ENCODE assay signal across 8 cellular contexts in genomic region chr1:11967028-11967547, GRCh38. TPM values are rescaled to one million over a fixed set of nuclear protein-coding genes. Genes with fewer than 3 reads are reported as not detected.
DNase-seq lines count a peak whose midpoint lies in the region; ATAC-seq, FAIRE-seq and TF ChIP-seq lines count a peak whose summit lies in the region.

No MANE protein-coding gene starts in this region.

- H3K4me1 ChIP-seq in CD4-positive, CD25-positive, alpha-beta regulatory T cell (ENCODE audit: control insufficient read depth, insufficient read depth, low read length, poor library complexity, severe bottlenecking), result no peaks in the 10 kb centered on the region
- H3K4me1 ChIP-seq in mammary epithelial cell (ENCODE audit: insufficient read depth, low read length), result no peaks in the 10 kb centered on the region
- H3K4me1 ChIP-seq in HepG2 (ENCODE audit: insufficient read depth, low read length), result peaks cover 8% of the 10 kb centered on the region; the same call in 1 of the 2 replicates

- no peak overlapping the region for H3K4me2 ChIP-seq in mammary epithelial cell (ENCODE audit: insufficient read depth, low read depth, low read length)
- H3K4me2 ChIP-seq in HepG2 (ENCODE audit: low read depth, low read length), result no peak overlapping the region

- no peak overlapping the region for H3K4me3 Mint-ChIP-seq in CD4-positive, CD25-positive, alpha-beta regulatory T cell
- no peak overlapping the region for H3K4me3 Mint-ChIP-seq in activated T-cell treated with anti-CD3 and anti-CD28 coated beads, Interleukin-2, amount 50 U/mL, for 24 hours

- H3K9me3 ChIP-seq in CD4-positive, CD25-positive, alpha-beta regulatory T cell (ENCODE audit: control insufficient read depth in 2 of 2, low read length in 2 of 2), result no peaks in the 10 kb centered on the region
- H3K9me3 ChIP-seq in mammary epithelial cell (replicated peaks; ENCODE audit: insufficient read depth, low read length) (no peaks in the 10 kb centered on the region), HepG2 (ENCODE audit: low read length) (no peaks in the 10 kb centered on the region)

- intact Hi-C loops in mammary epithelial cell (cut with micrococcal nuclease), result loop anchor here (1.0 to 5.0 kb wide), 5 partner anchors 40 to 930 kb away; partner anchors contain the start of gene KIAA2013
- intact Hi-C loops in HepG2 (cut with micrococcal nuclease; ENCODE audit: unreplicated experiment), result loop anchor here (1.0 to 2.0 kb wide), 3 partner anchors 12 to 128 kb away; no protein-coding TSS in a partner anchor
- intact Hi-C loops in lower leg skin (cut with DNase I; ENCODE audit: low total_unique reads), result loop anchor here (5.0 kb wide), 1 partner anchor 125 kb away; no protein-coding TSS in a partner anchor

- TF ChIP-seq RAD21 in HepG2 (CRISPR knock-in tag; IDR thresholded peaks at IDR 0.05), result peak; percentile 92

- peak; percentile 100 for FAIRE-seq in HepG2 (lab: Jason Lieb, UNC)

- no peaks in the 10 kb centered on the region for H3K9me3 Mint-ChIP-seq in CD4-positive, CD25-positive, alpha-beta regulatory T cell
- H3K9me3 Mint-ChIP-seq in activated T-cell treated with anti-CD3 and anti-CD28 coated beads, Interleukin-2, amount 50 U/mL, for 24 hours, result no peaks in the 10 kb centered on the region

- in situ Hi-C loops in mammary epithelial cell (cut with MboI; ENCODE audit: low sequenced_read_pairs in 2 of 2) (loop anchor here in 1 of 2 donors (10.0 kb wide), 1 partner anchor 132 kb away; no protein-coding TSS in a partner anchor), HepG2 (cut with HindIII; ENCODE audit: extremely low pct_ligation_motif_present, low pct_unique_long_range_greater_than_20kb) (loop anchor here (10.0 kb wide), 1 partner anchor 132 kb away; no protein-coding TSS in a partner anchor)

- no peaks in the 10 kb centered on the region for H3K36me3 ChIP-seq in CD4-positive, CD25-positive, alpha-beta regulatory T cell (ENCODE audit: control insufficient read depth, insufficient read depth, low read length)
- peaks cover 14% of the 10 kb centered on the region for H3K36me3 ChIP-seq in mammary epithelial cell (ENCODE audit: insufficient read depth, low read length)
- H3K36me3 ChIP-seq in HepG2 (replicated peaks in 1 of 2; ENCODE audit: control insufficient read depth in 1 of 2, insufficient read depth in 2 of 2, low read length in 2 of 2), result peaks cover 28 to 47% of the 10 kb centered on the region in 2 experiments

- CTCF ChIA-PET in HEK293T (lab: Yijun Ruan, JAX), result interaction anchor here (0.7 to 1.7 kb wide), 4 partner anchors 11 to 129 kb away, joined by 3 to 7 read pairs (median 3); no protein-coding TSS in a partner anchor
- CTCF ChIA-PET in mammary epithelial cell (lab: Charles Lee; ENCODE audit: low non-redundant PET), result interaction anchor here (0.5 to 1.1 kb wide), 7 partner anchors 14 to 277 kb away, joined by 3 to 9 read pairs (median 4); no protein-coding TSS in a partner anchor
- CTCF ChIA-PET in HepG2 (lab: Yijun Ruan, JAX; ENCODE audit: low intra/inter-chr PET ratio, low total read pairs), result interaction anchor here (0.7 to 1.7 kb wide), 5 partner anchors 64 to 128 kb away, joined by 3 to 16 read pairs (median 5); no protein-coding TSS in a partner anchor

- peak overlapping the region in 2 of 3 donors; percentile 46 to 57 for H3K27ac Mint-ChIP-seq in CD4-positive, CD25-positive, alpha-beta regulatory T cell
- H3K27ac Mint-ChIP-seq in activated T-cell treated with anti-CD3 and anti-CD28 coated beads, Interleukin-2, amount 50 U/mL, for 24 hours, result no peak overlapping the region

- H3K4me1 Mint-ChIP-seq in CD4-positive, CD25-positive, alpha-beta regulatory T cell, result peaks cover 0 to 2% (median 0%) of the 10 kb centered on the region in 4 donors
- H3K4me1 Mint-ChIP-seq in activated T-cell treated with anti-CD3 and anti-CD28 coated beads, Interleukin-2, amount 50 U/mL, for 24 hours (ENCODE audit: low read depth), result no peaks in the 10 kb centered on the region

- H2AFZ ChIP-seq in mammary epithelial cell (ENCODE audit: low read depth, low read length) (no peak overlapping the region), HepG2 (ENCODE audit: low read length) (no peak overlapping the region)

- no TSS peak for BruUV-seq in mammary epithelial cell (replicated peaks; lab: Mats Ljungman, UMichigan)
- BruUV-seq in HepG2 (replicated peaks; lab: Mats Ljungman, UMichigan), result no TSS peak

- no peak for ATAC-seq in CD4-positive, CD25-positive, alpha-beta regulatory T cell (ENCODE audit: low read depth in 2 of 2)
- ATAC-seq in HepG2, result peak; percentile 94
- ATAC-seq in GM21717 (IDR thresholded peaks at IDR 0.05; ENCODE audit: unreplicated experiment), result no peak

- H3K9ac ChIP-seq in mammary epithelial cell (ENCODE audit: insufficient read depth, low read length) (no peak overlapping the region), HepG2 (ENCODE audit: insufficient read depth, low read depth, low read length) (no peak overlapping the region)

- TF ChIP-seq EP300 in HepG2 (IDR thresholded peaks at IDR 0.05; ENCODE audit: low read depth in 2 of 2, low read length in 2 of 2) (no peak), HepG2 (CRISPR knock-in tag; IDR thresholded peaks at IDR 0.05; ENCODE audit: borderline replicate concordance) (no peak)

- peaks cover 3% of the 10 kb centered on the region for H3K36me3 Mint-ChIP-seq in CD4-positive, CD25-positive, alpha-beta regulatory T cell
- peaks cover 37% of the 10 kb centered on the region for H3K36me3 Mint-ChIP-seq in activated T-cell treated with anti-CD3 and anti-CD28 coated beads, Interleukin-2, amount 50 U/mL, for 24 hours (ENCODE audit: low read depth)

- no peaks in the 10 kb centered on the region for H3K27me3 Mint-ChIP-seq in CD4-positive, CD25-positive, alpha-beta regulatory T cell
- no peaks in the 10 kb centered on the region for H3K27me3 Mint-ChIP-seq in activated T-cell treated with anti-CD3 and anti-CD28 coated beads, Interleukin-2, amount 50 U/mL, for 24 hours

- no peaks in the 10 kb centered on the region for H3K79me2 ChIP-seq in mammary epithelial cell (ENCODE audit: insufficient read depth, low read length)
- H3K79me2 ChIP-seq in HepG2 (ENCODE audit: insufficient read depth, low read length), result no peaks in the 10 kb centered on the region

- POLR2A ChIA-PET in HEK293T (lab: Yijun Ruan, JAX) (interaction anchor here (0.6 to 3.5 kb wide), 7 partner anchors 10 to 126 kb away, joined by 3 to 66 read pairs (median 4); partner anchors contain the start of genes MFN2 and PLOD1), HepG2 (lab: Yijun Ruan, JAX) (interaction anchor here (1.1 to 3.2 kb wide), 5 partner anchors 12 to 58 kb away, joined by 3 to 81 read pairs (median 5); partner anchors contain the start of genes MFN2 and MIIP)

- DNase-seq in CD4-positive, CD25-positive, alpha-beta regulatory T cell, result peak in 1 of 3 donors; percentile 45
- peak; percentile 64 for DNase-seq in HEK293T (ENCODE audit: extremely low spot score)
- peak; percentile 61 for DNase-seq in NCI-H748 (lab: John Stamatoyannopoulos, UW; ENCODE audit: unreplicated experiment)
- peak; percentile 48 for DNase-seq in mammary epithelial cell
- peak; percentile 89 for DNase-seq in HepG2 (ENCODE audit: low spot score)
- no peak for DNase-seq in lower leg skin (ENCODE audit: low spot score in 2 of 2)
- no peak for DNase-seq in activated T-cell treated with anti-CD3 and anti-CD28 coated beads, Interleukin-2, amount 50 U/mL, for 24 hours

- H3K27ac ChIP-seq in CD4-positive, CD25-positive, alpha-beta regulatory T cell (ENCODE audit: insufficient read depth, low read length, poor library complexity, severe bottlenecking), result no peak overlapping the region
- H3K27ac ChIP-seq in mammary epithelial cell (ENCODE audit: insufficient read depth, low read depth, low read length), result no peak overlapping the region
- peak overlapping the region; percentile 26 for H3K27ac ChIP-seq in HepG2 (ENCODE audit: extremely low read length, insufficient read depth, low read length)

- H4K20me1 ChIP-seq in mammary epithelial cell (ENCODE audit: insufficient read depth, low read length), result no peaks in the 10 kb centered on the region
- no peaks in the 10 kb centered on the region for H4K20me1 ChIP-seq in HepG2 (ENCODE audit: insufficient read depth, low read length)

- TF ChIP-seq CTCF in mammary epithelial cell (conservative IDR thresholded peaks at IDR 0.05 in 1 of 2, IDR thresholded peaks at IDR 0.05 in 1 of 2; ENCODE audit: extremely low read depth in 1 of 2, insufficient read depth in 1 of 2, low read depth in 1 of 2, low read length in 2 of 2) (peak; percentile 67 to 86), HepG2 (CRISPR knock-in tag; IDR thresholded peaks at IDR 0.05) (peak; percentile 94), lower leg skin (IDR thresholded peaks at IDR 0.05) (no peak)

- TF ChIP-seq POLR2A in HepG2 (IDR thresholded peaks at IDR 0.05; ENCODE audit: insufficient read depth in 1 of 2, low read depth in 2 of 2, low read length in 2 of 2) (no peak; a peak in 1 of 4 replicates), lower leg skin (IDR thresholded peaks at IDR 0.05) (no peak)

- dilution Hi-C loops in mammary epithelial cell (cut with HindIII; ENCODE audit: low sequenced_read_pairs), result no loop called here

- 72% methylated on average over 4 of the region's 6 CpGs for WGBS in mammary epithelial cell (ENCODE audit: low coverage, missing lambda C conversion rate)
- WGBS in HepG2 (ENCODE audit: low lambda C conversion rate), result 10% methylated on average over 4 of the region's 6 CpGs
- WGBS in lower leg skin, 2 donors, result 44 to 65% methylated on average over 6 of the region's 6 CpGs

- H3K4me3 ChIP-seq in CD4-positive, CD25-positive, alpha-beta regulatory T cell (ENCODE audit: low read depth, low read length), result no peak overlapping the region
- H3K4me3 ChIP-seq in mammary epithelial cell (replicated peaks in 1 of 3; ENCODE audit: insufficient read depth in 1 of 3, low read depth in 2 of 3, low read length in 3 of 3), result no peak overlapping the region
- no peak overlapping the region for H3K4me3 ChIP-seq in HepG2 (replicated peaks in 1 of 3; ENCODE audit: insufficient read depth in 1 of 3, low read depth in 2 of 3, low read length in 3 of 3)
- no peak overlapping the region for H3K4me3 ChIP-seq in lower leg skin (ENCODE audit: low read depth, poor library complexity, severe bottlenecking)

- no peaks in the 10 kb centered on the region for H3K27me3 ChIP-seq in CD4-positive, CD25-positive, alpha-beta regulatory T cell (ENCODE audit: control insufficient read depth, insufficient read depth, low read length)
- H3K27me3 ChIP-seq in mammary epithelial cell (ENCODE audit: insufficient read depth, low read length) (no peaks in the 10 kb centered on the region), HepG2 (ENCODE audit: control insufficient read depth in 1 of 2, insufficient read depth in 2 of 2, low read length in 2 of 2) (no peaks in the 10 kb centered on the region)

RNA-seq across cellular contexts. Expression of gene MFN2, which starts 13.2 kb away (rescaled TPM):
- total RNA-seq in CD4-positive, CD25-positive, alpha-beta regulatory T cell, result 39.1 TPM
- polyA plus RNA-seq in CD4-positive, CD25-positive, alpha-beta regulatory T cell, result 10 to 100 TPM; 30.0 to 38.1 (median 35.4) TPM
- total RNA-seq in mammary epithelial cell, result 100 to 1,000 TPM; 106 to 133 TPM
- 91.6 TPM for polyA plus RNA-seq in mammary epithelial cell
- polyA minus RNA-seq in mammary epithelial cell, result 189 TPM
- total RNA-seq in HepG2 (2016; rRNA removed; fragmentation: Illumina TruSeq; extraction: Trizol), result 60.9 and 76.3 TPM in 2 replicates
- total RNA-seq in HepG2 (2016; cell fraction: cytosol; rRNA removed; fragmentation: Illumina TruSeq; extraction: Trizol; ENCODE audit: low read depth), result 7.7 and 8.0 TPM in 2 replicates
- total RNA-seq in HepG2 (2016; cell fraction: insoluble cytoplasmic fraction; rRNA removed; fragmentation: Illumina TruSeq; extraction: Trizol), result 61.5 and 70.2 TPM in 2 replicates
- 31.8 and 32.8 TPM in 2 replicates for total RNA-seq in HepG2 (2016; cell fraction: membrane; rRNA removed; fragmentation: Illumina TruSeq; extraction: Trizol)
- total RNA-seq in HepG2 (2016; cell fraction: nucleus; rRNA removed; fragmentation: Illumina TruSeq; extraction: Trizol), result 38.7 and 39.7 TPM in 2 replicates
- 38.7 and 41.0 TPM in 2 replicates for polyA plus RNA-seq in HepG2 (2011; rRNA removed)
- polyA plus RNA-seq in HepG2 (2011; cell fraction: cytosol; rRNA removed), result 31.7 and 32.9 TPM in 2 replicates
- 49.1 and 52.9 TPM in 2 replicates for polyA plus RNA-seq in HepG2 (2011; cell fraction: nucleus; rRNA removed)
- 42.4 and 55.4 TPM in 2 replicates for polyA plus RNA-seq in HepG2 (2012)
- 4.0 and 4.2 TPM in 2 replicates for polyA plus RNA-seq in HepG2 (2016; cell fraction: cytosol; fragmentation: Illumina TruSeq; extraction: Trizol; ENCODE audit: low read depth)
- polyA plus RNA-seq in HepG2 (2016; cell fraction: insoluble cytoplasmic fraction; fragmentation: Illumina TruSeq; extraction: Trizol; ENCODE audit: low read depth), result 52.2 and 60.5 TPM in 2 replicates
- 14.0 and 14.3 TPM in 2 replicates for polyA plus RNA-seq in HepG2 (2016; cell fraction: membrane; fragmentation: Illumina TruSeq; extraction: Trizol; ENCODE audit: low read depth)
- 45.1 and 48.2 TPM in 2 replicates for polyA plus RNA-seq in HepG2 (2016; cell fraction: nucleus; fragmentation: Illumina TruSeq; extraction: Trizol; ENCODE audit: insufficient read depth, low read depth)
- 83.9 and 88.4 TPM in 2 replicates for polyA minus RNA-seq in HepG2 (2011; rRNA and poly(A)+ RNA removed; ENCODE audit: low replicate concordance)
- polyA minus RNA-seq in HepG2 (2011; cell fraction: cytosol; rRNA and poly(A)+ RNA removed), result 26.6 and 33.4 TPM in 2 replicates
- 22.5 and 40.8 TPM in 2 replicates for polyA minus RNA-seq in HepG2 (2011; cell fraction: nucleus; rRNA and poly(A)+ RNA removed)
- 100 to 1,000 TPM; 104 to 125 (median 111) TPM for total RNA-seq in lower leg skin

RNA-seq across cellular contexts. Expression of gene PLOD1, which starts 32.6 kb away (rescaled TPM):
- 2.9 TPM for total RNA-seq in CD4-positive, CD25-positive, alpha-beta regulatory T cell
- polyA plus RNA-seq in CD4-positive, CD25-positive, alpha-beta regulatory T cell, result 1 to 10 TPM; 2.2 to 6.6 (median 4.7) TPM
- total RNA-seq in mammary epithelial cell (100 to 1,000 TPM; 107 to 197 TPM), HepG2 (2016; rRNA removed; fragmentation: Illumina TruSeq; extraction: Trizol) (31.0 and 70.1 TPM in 2 replicates), lower leg skin (10 to 100 TPM; 26.5 to 54.0 (median 41.3) TPM)
- polyA plus RNA-seq in mammary epithelial cell (189 TPM), HepG2 (2011; rRNA removed) (318 and 361 TPM in 2 replicates)
- polyA minus RNA-seq in mammary epithelial cell, result 128 TPM
- 8.1 and 9.3 TPM in 2 replicates for total RNA-seq in HepG2 (2016; cell fraction: cytosol; rRNA removed; fragmentation: Illumina TruSeq; extraction: Trizol; ENCODE audit: low read depth)
- total RNA-seq in HepG2 (2016; cell fraction: insoluble cytoplasmic fraction; rRNA removed; fragmentation: Illumina TruSeq; extraction: Trizol), result 23.8 and 71.6 TPM in 2 replicates
- total RNA-seq in HepG2 (2016; cell fraction: membrane; rRNA removed; fragmentation: Illumina TruSeq; extraction: Trizol), result 22.0 and 25.0 TPM in 2 replicates
- total RNA-seq in HepG2 (2016; cell fraction: nucleus; rRNA removed; fragmentation: Illumina TruSeq; extraction: Trizol), result 69.1 and 83.4 TPM in 2 replicates
- 268 and 334 TPM in 2 replicates for polyA plus RNA-seq in HepG2 (2011; cell fraction: cytosol; rRNA removed)
- 289 and 340 TPM in 2 replicates for polyA plus RNA-seq in HepG2 (2011; cell fraction: nucleus; rRNA removed)
- polyA plus RNA-seq in HepG2 (2012), result 213 and 215 TPM in 2 replicates
- 10.1 and 11.2 TPM in 2 replicates for polyA plus RNA-seq in HepG2 (2016; cell fraction: cytosol; fragmentation: Illumina TruSeq; extraction: Trizol; ENCODE audit: low read depth)
- 27.4 and 35.7 TPM in 2 replicates for polyA plus RNA-seq in HepG2 (2016; cell fraction: insoluble cytoplasmic fraction; fragmentation: Illumina TruSeq; extraction: Trizol; ENCODE audit: low read depth)
- polyA plus RNA-seq in HepG2 (2016; cell fraction: membrane; fragmentation: Illumina TruSeq; extraction: Trizol; ENCODE audit: low read depth), result 15.6 and 19.4 TPM in 2 replicates
- 135 and 151 TPM in 2 replicates for polyA plus RNA-seq in HepG2 (2016; cell fraction: nucleus; fragmentation: Illumina TruSeq; extraction: Trizol; ENCODE audit: insufficient read depth, low read depth)
- polyA minus RNA-seq in HepG2 (2011; rRNA and poly(A)+ RNA removed; ENCODE audit: low replicate concordance), result 131 and 463 TPM in 2 replicates
- polyA minus RNA-seq in HepG2 (2011; cell fraction: cytosol; rRNA and poly(A)+ RNA removed), result 175 and 181 TPM in 2 replicates
- 85.1 and 85.4 TPM in 2 replicates for polyA minus RNA-seq in HepG2 (2011; cell fraction: nucleus; rRNA and poly(A)+ RNA removed)

RNA-seq across cellular contexts. Expression of gene KIAA2013, which starts 40.9 kb away (rescaled TPM):
- total RNA-seq in CD4-positive, CD25-positive, alpha-beta regulatory T cell, result 24.1 TPM
- 10 to 100 TPM; 33.6 to 69.2 (median 45.6) TPM for polyA plus RNA-seq in CD4-positive, CD25-positive, alpha-beta regulatory T cell
- total RNA-seq in mammary epithelial cell (10 to 100 TPM; 35.1 to 72.3 TPM), HepG2 (2016; rRNA removed; fragmentation: Illumina TruSeq; extraction: Trizol) (47.7 and 76.0 TPM in 2 replicates), lower leg skin (100 to 1,000 TPM in 3 of 4 donors, 10 to 100 TPM in 1; 93.7 to 115 (median 103) TPM)
- polyA plus RNA-seq in mammary epithelial cell (61.9 TPM), HepG2 (2011; rRNA removed) (141 and 163 TPM in 2 replicates)
- 35.6 TPM for polyA minus RNA-seq in mammary epithelial cell
- total RNA-seq in HepG2 (2016; cell fraction: cytosol; rRNA removed; fragmentation: Illumina TruSeq; extraction: Trizol; ENCODE audit: low read depth), result 39.0 and 40.3 TPM in 2 replicates
- total RNA-seq in HepG2 (2016; cell fraction: insoluble cytoplasmic fraction; rRNA removed; fragmentation: Illumina TruSeq; extraction: Trizol), result 45.3 and 75.8 TPM in 2 replicates
- total RNA-seq in HepG2 (2016; cell fraction: membrane; rRNA removed; fragmentation: Illumina TruSeq; extraction: Trizol), result 84.9 and 91.5 TPM in 2 replicates
- total RNA-seq in HepG2 (2016; cell fraction: nucleus; rRNA removed; fragmentation: Illumina TruSeq; extraction: Trizol), result 48.8 and 56.1 TPM in 2 replicates
- 151 and 283 TPM in 2 replicates for polyA plus RNA-seq in HepG2 (2011; cell fraction: cytosol; rRNA removed)
- 137 and 147 TPM in 2 replicates for polyA plus RNA-seq in HepG2 (2011; cell fraction: nucleus; rRNA removed)
- 61.9 and 67.1 TPM in 2 replicates for polyA plus RNA-seq in HepG2 (2012)
- polyA plus RNA-seq in HepG2 (2016; cell fraction: cytosol; fragmentation: Illumina TruSeq; extraction: Trizol; ENCODE audit: low read depth), result 45.1 and 45.9 TPM in 2 replicates
- polyA plus RNA-seq in HepG2 (2016; cell fraction: insoluble cytoplasmic fraction; fragmentation: Illumina TruSeq; extraction: Trizol; ENCODE audit: low read depth), result 53.5 and 55.6 TPM in 2 replicates
- polyA plus RNA-seq in HepG2 (2016; cell fraction: membrane; fragmentation: Illumina TruSeq; extraction: Trizol; ENCODE audit: low read depth), result 73.8 and 79.8 TPM in 2 replicates
- 92.2 and 94.4 TPM in 2 replicates for polyA plus RNA-seq in HepG2 (2016; cell fraction: nucleus; fragmentation: Illumina TruSeq; extraction: Trizol; ENCODE audit: insufficient read depth, low read depth)
- 68.1 and 270 TPM in 2 replicates for polyA minus RNA-seq in HepG2 (2011; rRNA and poly(A)+ RNA removed; ENCODE audit: low replicate concordance)
- 85.2 and 94.3 TPM in 2 replicates for polyA minus RNA-seq in HepG2 (2011; cell fraction: cytosol; rRNA and poly(A)+ RNA removed)
- polyA minus RNA-seq in HepG2 (2011; cell fraction: nucleus; rRNA and poly(A)+ RNA removed), result 25.0 and 28.0 TPM in 2 replicates

RNA-seq across cellular contexts. Expression of gene MIIP, which starts 52.2 kb away (rescaled TPM):
- 49.1 TPM for total RNA-seq in CD4-positive, CD25-positive, alpha-beta regulatory T cell
- 10 to 100 TPM; 31.9 to 45.1 (median 38.4) TPM for polyA plus RNA-seq in CD4-positive, CD25-positive, alpha-beta regulatory T cell
- total RNA-seq in mammary epithelial cell, result 10 to 100 TPM; 19.3 to 24.5 TPM
- 15.5 TPM for polyA plus RNA-seq in mammary epithelial cell
- polyA minus RNA-seq in mammary epithelial cell, result 29.7 TPM
- total RNA-seq in HepG2 (2016; rRNA removed; fragmentation: Illumina TruSeq; extraction: Trizol), result 23.6 and 35.2 TPM in 2 replicates
- total RNA-seq in HepG2 (2016; cell fraction: cytosol; rRNA removed; fragmentation: Illumina TruSeq; extraction: Trizol; ENCODE audit: low read depth), result 52.3 and 57.6 TPM in 2 replicates
- 21.8 and 38.2 TPM in 2 replicates for total RNA-seq in HepG2 (2016; cell fraction: insoluble cytoplasmic fraction; rRNA removed; fragmentation: Illumina TruSeq; extraction: Trizol)
- 42.3 and 49.9 TPM in 2 replicates for total RNA-seq in HepG2 (2016; cell fraction: membrane; rRNA removed; fragmentation: Illumina TruSeq; extraction: Trizol)
- total RNA-seq in HepG2 (2016; cell fraction: nucleus; rRNA removed; fragmentation: Illumina TruSeq; extraction: Trizol), result 27.2 and 31.9 TPM in 2 replicates
- polyA plus RNA-seq in HepG2 (2011; rRNA removed), result 23.0 and 31.1 TPM in 2 replicates
- polyA plus RNA-seq in HepG2 (2011; cell fraction: cytosol; rRNA removed), result 11.2 and 20.9 TPM in 2 replicates
- polyA plus RNA-seq in HepG2 (2011; cell fraction: nucleus; rRNA removed), result 166 and 217 TPM in 2 replicates
- polyA plus RNA-seq in HepG2 (2012), result 9.1 and 20.3 TPM in 2 replicates
- 34.0 and 38.2 TPM in 2 replicates for polyA plus RNA-seq in HepG2 (2016; cell fraction: cytosol; fragmentation: Illumina TruSeq; extraction: Trizol; ENCODE audit: low read depth)
- polyA plus RNA-seq in HepG2 (2016; cell fraction: insoluble cytoplasmic fraction; fragmentation: Illumina TruSeq; extraction: Trizol; ENCODE audit: low read depth), result 17.3 and 17.8 TPM in 2 replicates
- 27.7 and 34.3 TPM in 2 replicates for polyA plus RNA-seq in HepG2 (2016; cell fraction: membrane; fragmentation: Illumina TruSeq; extraction: Trizol; ENCODE audit: low read depth)
- 63.8 and 70.7 TPM in 2 replicates for polyA plus RNA-seq in HepG2 (2016; cell fraction: nucleus; fragmentation: Illumina TruSeq; extraction: Trizol; ENCODE audit: insufficient read depth, low read depth)
- 17.1 and 28.4 TPM in 2 replicates for polyA minus RNA-seq in HepG2 (2011; rRNA and poly(A)+ RNA removed; ENCODE audit: low replicate concordance)
- 6.1 and 8.6 TPM in 2 replicates for polyA minus RNA-seq in HepG2 (2011; cell fraction: cytosol; rRNA and poly(A)+ RNA removed)
- polyA minus RNA-seq in HepG2 (2011; cell fraction: nucleus; rRNA and poly(A)+ RNA removed), result 11.1 and 14.7 TPM in 2 replicates
- 10 to 100 TPM; 27.3 to 33.2 (median 30.1) TPM for total RNA-seq in lower leg skin

Comparison
In these comparisons a context has a peak if more than half of its experiments do, and no peak if none do; other contexts are left out.
1. DNase-seq: peak in HEK293T (single experiment), NCI-H748 (single experiment), mammary epithelial cell (single experiment) and HepG2 (single experiment); none in lower leg skin (0 of 2) and activated T-cell treated with anti-CD3 and anti-CD28 coated beads, Interleukin-2, amount 50 U/mL, for 24 hours (single experiment).
2. CTCF ChIP-seq: peak in mammary epithelial cell (2 of 2) and HepG2 (single experiment); none in lower leg skin (0 of 3).